Comparison of ENCODE assay signal across 20 cellular contexts in the genomic region with DNA sequence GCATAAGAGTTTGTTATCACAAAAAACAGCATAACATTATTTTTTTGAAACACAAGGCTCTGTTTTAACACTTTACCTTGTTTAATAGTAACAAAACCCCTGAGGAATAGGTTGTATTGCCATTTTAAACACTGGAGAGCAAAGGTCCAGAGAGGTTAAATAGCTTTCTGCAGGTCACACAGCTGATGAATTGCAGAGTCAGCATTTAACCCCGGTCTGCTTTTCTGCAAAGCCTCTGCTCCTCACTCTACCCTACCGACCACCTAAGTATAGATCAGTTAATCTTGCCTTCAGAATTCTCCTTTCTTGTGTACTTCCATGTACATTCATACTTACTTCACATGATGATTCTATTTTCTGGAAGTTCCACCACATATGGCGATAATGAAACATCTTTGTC. TPM values are rescaled to one million over a fixed set of nuclear protein-coding genes. Genes with fewer than 3 reads are reported as not detected.
DNase-seq lines count a peak whose midpoint lies in the region; ATAC-seq, FAIRE-seq and TF ChIP-seq lines count a peak whose summit lies in the region.
"Had no signal": no experiment of that assay in that cellular context is flagged by ENCODE, and none has a peak within 500 bp of the region (broad histone marks: within the 10 kb centered on the region; RNA-seq: fewer than 3 reads in every experiment).

No MANE protein-coding gene starts in this region.

- H3K9ac ChIP-seq in HepG2 (ENCODE audit: insufficient read depth, low read depth, low read length) (no peak overlapping the region), H1 (replicated peaks in 1 of 4; ENCODE audit: extremely low read depth in 1 of 4, low read depth in 3 of 4, low read length in 3 of 4) (no peak overlapping the region)
- H3K9ac ChIP-seq: BLaER1 treated with 17β-estradiol and CSF1 and Interleukin-3, amounts not matched to agents 10 nM and 100 nM; GM23248 had no signal

- H3K4me2 ChIP-seq in HepG2 (ENCODE audit: low read depth, low read length): no peak overlapping the region
- H3K4me2 ChIP-seq in H1 (ENCODE audit: insufficient read depth in 1 of 2, low read depth in 2 of 2, low read length in 2 of 2): no peak overlapping the region

- intact Hi-C loops in HepG2 (cut with micrococcal nuclease; ENCODE audit: unreplicated experiment): no loop called here
- intact Hi-C loops in right lobe of liver (cut with DNase I): no loop called here

- no peak overlapping the region for H2BK120ac ChIP-seq in H1 (replicated peaks; ENCODE audit: low read depth, low read length)

- WGBS in HepG2 (ENCODE audit: low lambda C conversion rate): 25% methylated on average over 3 of the region's 3 CpGs
- 68% methylated on average over 3 of the region's 3 CpGs for WGBS in right lobe of liver (ENCODE audit: insufficient coverage, low coverage, low lambda C conversion rate, missing lambda C conversion rate)
- 89% methylated on average over 3 of the region's 3 CpGs; no CpG with 5 or more reads in 1 of the 2 experiments for WGBS in H1 (ENCODE audit: extremely low coverage in 1 of 2, insufficient coverage in 1 of 2, insufficient read length in 1 of 2, insufficient replicate concordance in 2 of 2, low coverage in 1 of 2, low lambda C conversion rate in 2 of 2, missing lambda C conversion rate in 1 of 2), 2 experiments

- no peak for DNase-seq in HepG2 (ENCODE audit: low spot score)
- no peak for DNase-seq in right lobe of liver
- DNase-seq in H1 (ENCODE audit: low read depth in 1 of 2, low spot score in 2 of 2): no peak
- DNase-seq in NCI-H1436 (lab: John Stamatoyannopoulos, UW): no peak
- DNase-seq in NAMALWA (ENCODE audit: low spot score): no peak
- DNase-seq in stimulated activated CD4-positive, alpha-beta T cell treated with anti-CD3 and anti-CD28 coated beads, Interleukin-1b, Interleukin-23, amount 100 ng/mL, for 48 hours: no peak
- DNase-seq: ACHN; Calu3; CD4-positive, CD25-positive, alpha-beta regulatory T cell; DMS 273 treated with DMSO at 0.1 percent for 48 hours; DMS79; GM23248; H7 had no signal

- H2AK5ac ChIP-seq in H1 (ENCODE audit: low read depth, low read length): no peak overlapping the region

- H3K4me3 ChIP-seq in HepG2 (replicated peaks in 1 of 3; ENCODE audit: insufficient read depth in 1 of 3, low read depth in 2 of 3, low read length in 3 of 3) (no peak overlapping the region), right lobe of liver (no peak overlapping the region), H1 (ENCODE audit: extremely low read depth in 1 of 4, insufficient read depth in 2 of 4, low read depth in 3 of 4, low read length in 4 of 4) (no peak overlapping the region), neutrophil (ENCODE audit: low read depth in 1 of 2, low read length in 1 of 2) (no peak overlapping the region)
- H3K4me3 ChIP-seq: BLaER1 treated with 17β-estradiol and CSF1 and Interleukin-3, amounts not matched to agents 10 nM and 100 nM; GM12878; GM23248 had no signal

- TF ChIP-seq EP300 in HepG2 (IDR thresholded peaks at IDR 0.05; ENCODE audit: low read depth in 2 of 2, low read length in 2 of 2) (no peak), HepG2 (CRISPR knock-in tag; IDR thresholded peaks at IDR 0.05; ENCODE audit: borderline replicate concordance) (no peak), H1 (IDR thresholded peaks at IDR 0.05; ENCODE audit: borderline replicate concordance in 1 of 2, low read depth in 2 of 2, low read length in 2 of 2) (no peak)

- TF ChIP-seq RAD21 in HepG2 (CRISPR knock-in tag; IDR thresholded peaks at IDR 0.05) (no peak), H1 (IDR thresholded peaks at IDR 0.05 in 1 of 2, conservative IDR thresholded peaks at IDR 0.05 in 1 of 2; ENCODE audit: low read depth in 2 of 2, low read length in 2 of 2) (no peak)

- H4K20me1 ChIP-seq in HepG2 (ENCODE audit: insufficient read depth, low read length) (no peaks in the 10 kb centered on the region), H1 (replicated peaks in 1 of 2; ENCODE audit: control insufficient read depth in 1 of 2, insufficient read depth in 2 of 2, low read length in 2 of 2) (no peaks in the 10 kb centered on the region)
- H4K20me1 ChIP-seq: BLaER1 treated with 17β-estradiol and CSF1 and Interleukin-3, amounts not matched to agents 10 nM and 100 nM had no signal

- H3K56ac ChIP-seq in H1 (replicated peaks; ENCODE audit: insufficient read length, low read depth, low read length): no peak overlapping the region

- POLR2A ChIA-PET in HepG2 (lab: Yijun Ruan, JAX): no interaction called here
- POLR2A ChIA-PET in H1 (lab: Charles Lee; ENCODE audit: partially characterized antibody): no interaction called here

- no peak overlapping the region for H4K5ac ChIP-seq in H1 (ENCODE audit: insufficient read length, low read depth, low read length)

- TF ChIP-seq POLR2A in HepG2 (IDR thresholded peaks at IDR 0.05; ENCODE audit: insufficient read depth in 1 of 2, low read depth in 2 of 2, low read length in 2 of 2) (no peak), right lobe of liver (IDR thresholded peaks at IDR 0.05) (no peak), H1 (IDR thresholded peaks at IDR 0.05; ENCODE audit: control extremely low read depth in 1 of 2, low read depth in 2 of 2, low read length in 2 of 2) (no peak)

- H3K23me2 ChIP-seq in H1 (ENCODE audit: low read depth, low read length): no peaks in the 10 kb centered on the region

- in situ Hi-C loops in HepG2 (cut with HindIII; ENCODE audit: extremely low pct_ligation_motif_present, low pct_unique_long_range_greater_than_20kb): no loop called here

- CTCF ChIA-PET in HepG2 (lab: Yijun Ruan, JAX; ENCODE audit: low intra/inter-chr PET ratio, low total read pairs) (no interaction called here), H1 (lab: Charles Lee; ENCODE audit: partially characterized antibody) (no interaction called here)

- H3K27me3 ChIP-seq in HepG2 (ENCODE audit: control insufficient read depth in 1 of 2, insufficient read depth in 2 of 2, low read length in 2 of 2): no peaks in the 10 kb centered on the region
- H3K27me3 ChIP-seq in right lobe of liver: no peaks in the 10 kb centered on the region
- H3K27me3 ChIP-seq in H1 (replicated peaks in 1 of 4; ENCODE audit: control insufficient read depth in 3 of 4, extremely low read depth in 1 of 4, insufficient read depth in 3 of 4, low read length in 3 of 4): no peaks in the 10 kb centered on the region
- H3K27me3 ChIP-seq in neutrophil: no peaks in the 10 kb centered on the region

- no peak overlapping the region for H2BK12ac ChIP-seq in H1 (ENCODE audit: low read depth, low read length)

- no peak for FAIRE-seq in HepG2 (lab: Jason Lieb, UNC)
- no peak for FAIRE-seq in H1 (lab: Jason Lieb, UNC)
- FAIRE-seq: GM12878, GM18507 had no signal

- H4K91ac ChIP-seq in H1 (replicated peaks; ENCODE audit: insufficient read length, low read length): no peak overlapping the region

- H4K8ac ChIP-seq in H1 (ENCODE audit: extremely low read depth, insufficient read depth, low read length): no peak overlapping the region

- H3K23ac ChIP-seq in H1 (ENCODE audit: insufficient read length): no peak overlapping the region

- H3K9me3 ChIP-seq in HepG2 (ENCODE audit: low read length) (no peaks in the 10 kb centered on the region), right lobe of liver (no peaks in the 10 kb centered on the region), H1 (ENCODE audit: insufficient read depth in 2 of 2, low read depth in 1 of 2, low read length in 1 of 2) (no peaks in the 10 kb centered on the region), neutrophil (no peaks in the 10 kb centered on the region)
- H3K9me3 ChIP-seq: BLaER1 treated with 17β-estradiol and CSF1 and Interleukin-3, amounts not matched to agents 10 nM and 100 nM had no signal

- H3K79me2 ChIP-seq in HepG2 (ENCODE audit: insufficient read depth, low read length): no peaks in the 10 kb centered on the region
- H3K79me2 ChIP-seq in H1 (ENCODE audit: control insufficient read depth in 1 of 2, insufficient read depth in 2 of 2, low read length in 2 of 2): no peaks in the 10 kb centered on the region

- no peak overlapping the region for H2BK15ac ChIP-seq in H1 (ENCODE audit: low read length)

- H2BK5ac ChIP-seq in H1 (ENCODE audit: low read depth, low read length): no peak overlapping the region

- H3K79me1 ChIP-seq in H1 (ENCODE audit: low read depth, low read length): no peaks in the 10 kb centered on the region

- H3K27ac ChIP-seq in HepG2 (ENCODE audit: extremely low read length, insufficient read depth, low read length) (no peak overlapping the region), right lobe of liver (no peak overlapping the region), H1 (ENCODE audit: low read depth, low read length) (no peak overlapping the region), neutrophil (peak overlapping the region; percentile 91)
- H3K27ac ChIP-seq: 22Rv1, GM23248 had no signal

- H3K18ac ChIP-seq in H1 (ENCODE audit: extremely low read depth, low read length): no peak overlapping the region

- BruUV-seq in HepG2 (replicated peaks; lab: Mats Ljungman, UMichigan): no TSS peak

- H2BK20ac ChIP-seq in H1 (ENCODE audit: low read length): no peak overlapping the region

- no peak overlapping the region for H3K14ac ChIP-seq in H1 (ENCODE audit: insufficient read length)

- TF ChIP-seq CTCF in HepG2 (CRISPR knock-in tag; IDR thresholded peaks at IDR 0.05) (no peak), right lobe of liver (IDR thresholded peaks at IDR 0.05) (no peak), H1 (IDR thresholded peaks at IDR 0.05; ENCODE audit: control extremely low read depth in 1 of 3, insufficient read depth in 1 of 3, low read depth in 1 of 3, low read length in 3 of 3) (no peak), neutrophil (IDR thresholded peaks at IDR 0.05) (no peak)

- ATAC-seq in HepG2 (no peak), right lobe of liver (no peak)
- ATAC-seq: GM12878 had no signal

- H3K36me3 ChIP-seq in HepG2 (replicated peaks in 1 of 2; ENCODE audit: control insufficient read depth in 1 of 2, insufficient read depth in 2 of 2, low read length in 2 of 2) (no peaks in the 10 kb centered on the region), right lobe of liver (no peaks in the 10 kb centered on the region), H1 (ENCODE audit: control insufficient read depth in 2 of 4, insufficient read depth in 4 of 4, low read length in 3 of 4) (no peaks in the 10 kb centered on the region), neutrophil (peaks cover 85% of the 10 kb centered on the region)
- H3K36me3 ChIP-seq: BLaER1 treated with 17β-estradiol and CSF1 and Interleukin-3, amounts not matched to agents 10 nM and 100 nM had no signal

- H3K4me1 ChIP-seq in HepG2 (ENCODE audit: insufficient read depth, low read length) (peaks cover 13% of the 10 kb centered on the region), right lobe of liver (peaks cover 0 to 15% (median 5%) of the 10 kb centered on the region in 4 donors), H1 (replicated peaks in 1 of 4; ENCODE audit: control insufficient read depth in 3 of 4, insufficient read depth in 4 of 4, low read length in 3 of 4) (peaks cover 0 to 12% (median 5%) of the 10 kb centered on the region in 4 experiments; a peak in 6 of 7 replicates), neutrophil (ENCODE audit: control insufficient read depth in 1 of 2, insufficient read depth in 1 of 2, low read depth in 1 of 2, low read length in 1 of 2) (peaks cover 79 to 81% of the 10 kb centered on the region in 2 experiments)

- no peak overlapping the region for H3K4ac ChIP-seq in H1 (replicated peaks; ENCODE audit: insufficient read length, low read depth, low read length)

- H2AFZ ChIP-seq in HepG2 (ENCODE audit: low read length): no peak overlapping the region
- no peak overlapping the region for H2AFZ ChIP-seq in H1 (ENCODE audit: low read length)
- H2AFZ ChIP-seq: GM23248 had no signal

RNA-seq across cellular contexts. Expression of a gene that starts 42.0 kb away (rescaled TPM):
- total RNA-seq in HepG2 (2016; rRNA removed; fragmentation: Illumina TruSeq; extraction: Trizol) (not detected in 2 replicates), right lobe of liver (1 to 10 TPM in 4 of 6 experiments, under 1 TPM in 2; 0.43 to 3.5 (median 1.1) TPM)
- not detected in 2 replicates for total RNA-seq in HepG2 (2016; cell fraction: cytosol; rRNA removed; fragmentation: Illumina TruSeq; extraction: Trizol; ENCODE audit: low read depth)
- total RNA-seq in HepG2 (2016; cell fraction: insoluble cytoplasmic fraction; rRNA removed; fragmentation: Illumina TruSeq; extraction: Trizol): not detected in 2 replicates
- not detected in 2 replicates for total RNA-seq in HepG2 (2016; cell fraction: membrane; rRNA removed; fragmentation: Illumina TruSeq; extraction: Trizol)
- not detected in 2 replicates for total RNA-seq in HepG2 (2016; cell fraction: nucleus; rRNA removed; fragmentation: Illumina TruSeq; extraction: Trizol)
- polyA plus RNA-seq in HepG2 (2011; rRNA removed) (not detected in 2 replicates), H1 (2011; rRNA removed) (under 0.01 TPM in 1 of 2 replicates, not detected in the other)
- not detected in 2 replicates for polyA plus RNA-seq in HepG2 (2011; cell fraction: cytosol; rRNA removed)
- not detected in 2 replicates for polyA plus RNA-seq in HepG2 (2011; cell fraction: nucleus; rRNA removed)
- not detected in 2 replicates for polyA plus RNA-seq in HepG2 (2012)
- not detected in 2 replicates for polyA plus RNA-seq in HepG2 (2016; cell fraction: cytosol; fragmentation: Illumina TruSeq; extraction: Trizol; ENCODE audit: low read depth)
- polyA plus RNA-seq in HepG2 (2016; cell fraction: insoluble cytoplasmic fraction; fragmentation: Illumina TruSeq; extraction: Trizol; ENCODE audit: low read depth): not detected in 2 replicates
- polyA plus RNA-seq in HepG2 (2016; cell fraction: membrane; fragmentation: Illumina TruSeq; extraction: Trizol; ENCODE audit: low read depth): not detected in 2 replicates
- polyA plus RNA-seq in HepG2 (2016; cell fraction: nucleus; fragmentation: Illumina TruSeq; extraction: Trizol; ENCODE audit: insufficient read depth, low read depth): not detected in 2 replicates
- 2.6 TPM in 1 of 2 replicates, not detected in the other for polyA minus RNA-seq in HepG2 (2011; rRNA and poly(A)+ RNA removed; ENCODE audit: low replicate concordance)
- polyA minus RNA-seq in HepG2 (2011; cell fraction: cytosol; rRNA and poly(A)+ RNA removed): not detected in 2 replicates
- polyA minus RNA-seq in HepG2 (2011; cell fraction: nucleus; rRNA and poly(A)+ RNA removed): not detected in 2 replicates
- total RNA-seq in H1 (2021; fragmentation: NEBNext Ultra II Directional; extraction: Animal tissue kit (Norgen Biotek cat#: 25700)): not detected in 2 replicates
- polyA plus RNA-seq in H1 (2011; cell fraction: cytosol; rRNA removed): 0.61 TPM
- polyA plus RNA-seq in H1 (2011; cell fraction: nucleus; rRNA removed): not detected
- not detected in 4 replicates for polyA plus RNA-seq in H1 (2012, experiment 1 of 2)
- polyA plus RNA-seq in H1 (2012, experiment 2 of 2): not detected
- polyA plus RNA-seq in H1 (2013, experiment 1 of 2): 0.18 TPM
- 0.07 TPM for polyA plus RNA-seq in H1 (2013, experiment 2 of 2)
- 0.09 and 0.10 TPM in 2 replicates for polyA minus RNA-seq in H1 (2011; rRNA and poly(A)+ RNA removed)
- not detected for polyA minus RNA-seq in H1 (2011; cell fraction: cytosol; rRNA and poly(A)+ RNA removed)
- 1.4 TPM for polyA minus RNA-seq in H1 (2011; cell fraction: nucleus; rRNA and poly(A)+ RNA removed)
- total RNA-seq: G401, H7 had no signal
- polyA plus RNA-seq: CD4-positive, CD25-positive, alpha-beta regulatory T cell; IgD-negative memory B cell had no signal
